Comparison of ENCODE assay signal across 8 cellular contexts in genomic region chr4:12729384-12729783, GRCh38.
DNase-seq lines count a peak whose midpoint lies in the region; ATAC-seq and TF ChIP-seq lines count a peak whose summit lies in the region.

No MANE protein-coding gene starts in this region.

- no peaks in the 10 kb centered on the region for H3K9me3 ChIP-seq in colonic mucosa
- no peaks in the 10 kb centered on the region for H3K9me3 ChIP-seq in tibial nerve

- TF ChIP-seq EP300 in tibial nerve (IDR thresholded peaks at IDR 0.05): no peak

- no peak overlapping the region for H3K9ac ChIP-seq in colonic mucosa (ENCODE audit: low read depth in 2 of 2, low read length in 2 of 2)

- H3K4me3 ChIP-seq in colonic mucosa: no peak overlapping the region
- no peak overlapping the region for H3K4me3 ChIP-seq in tibial nerve

- WGBS in tibial nerve, 2 donors: 0% methylated on average over 1 of the region's 1 CpG

- no peak for ATAC-seq in HG03378 (IDR thresholded peaks at IDR 0.05; ENCODE audit: unreplicated experiment)

- intact Hi-C loops in colonic mucosa (cut with DNase I): no loop called here

- H3K36me3 ChIP-seq in colonic mucosa: no peaks in the 10 kb centered on the region
- no peaks in the 10 kb centered on the region for H3K36me3 ChIP-seq in tibial nerve

- H3K4me1 ChIP-seq in colonic mucosa: no peaks in the 10 kb centered on the region
- no peaks in the 10 kb centered on the region for H3K4me1 ChIP-seq in tibial nerve

- H3K27me3 ChIP-seq in colonic mucosa (no peaks in the 10 kb centered on the region), tibial nerve (no peaks in the 10 kb centered on the region)

- TF ChIP-seq CTCF in colonic mucosa (IDR thresholded peaks at IDR 0.05) (peak; percentile 29), tibial nerve (IDR thresholded peaks at IDR 0.05) (peak in 2 of 5 experiments; percentile 35 to 37)

- H3K27ac ChIP-seq in colonic mucosa (no peak overlapping the region), tibial nerve (no peak overlapping the region)

- no peak for TF ChIP-seq POLR2A in tibial nerve (IDR thresholded peaks at IDR 0.05)

- peak; percentile 23 to 75 (median 51) for DNase-seq in NCI-H1417 (lab: John Stamatoyannopoulos, UW)
- DNase-seq in NCI-H1417 treated with DMSO at 0.1 percent for 48 hours (lab: John Stamatoyannopoulos, UW): no peak
- peak; percentile 7 for DNase-seq in M059J (ENCODE audit: low read depth)
- no peak for DNase-seq in colonic mucosa
- peak; percentile 28 for DNase-seq in pons (ENCODE audit: low spot score)
- no peak for DNase-seq in NOMO-1 (lab: John Stamatoyannopoulos, UW; ENCODE audit: unreplicated experiment in 2 of 2)
- DNase-seq in tibial nerve (ENCODE audit: low spot score in 2 of 2): no peak

Comparison
In these comparisons a context has a peak if more than half of its experiments do, and no peak if none do; other contexts are left out.
1. DNase-seq: peak in NCI-H1417 (3 of 3), M059J (single experiment) and pons (single experiment); none in NCI-H1417 treated with DMSO at 0.1 percent for 48 hours (single experiment), colonic mucosa (single experiment), NOMO-1 (0 of 2) and tibial nerve (0 of 2).